25 cellular contexts compared by ENCODE assay signal in genomic region chr1:58908539-58909161, GRCh38.
DNase-seq lines count a peak whose midpoint lies in the region; ATAC-seq and TF ChIP-seq lines count a peak whose summit lies in the region.
"Had no signal": no experiment of that assay in that cellular context is flagged by ENCODE, and none has a peak within 500 bp of the region (broad histone marks: within the 10 kb centered on the region; RNA-seq: fewer than 3 reads in every experiment).

No MANE protein-coding gene starts in this region.

- no peak overlapping the region for H2BK15ac ChIP-seq in H9 (ENCODE audit: low read depth, low read length)

- no peak overlapping the region for H3K4me3 Mint-ChIP-seq in H9
- H3K4me3 Mint-ChIP-seq: CD4-positive, alpha-beta memory T cell; natural killer cell; T-helper 17 cell had no signal

- H4K91ac ChIP-seq in H9 (ENCODE audit: insufficient read length, low read depth, low read length) = no peak overlapping the region

- H3K23ac ChIP-seq in H9 (ENCODE audit: insufficient read length, low read depth, low read length) = no peak overlapping the region

- no peak overlapping the region for H3K4me3 ChIP-seq in AG04449 (ENCODE audit: low read depth, low read length)
- H3K4me3 ChIP-seq in adipocyte (ENCODE audit: low read length) = no peak overlapping the region
- no peak overlapping the region for H3K4me3 ChIP-seq in foreskin fibroblast (ENCODE audit: low read depth in 1 of 2, low read length in 2 of 2)
- H3K4me3 ChIP-seq: SJCRH30, thyroid gland had no signal

- no peak overlapping the region for H2BK20ac ChIP-seq in H9 (ENCODE audit: low read depth, low read length, poor library complexity, severe bottlenecking)

- POLR2A ChIA-PET in AG04449 (lab: Yijun Ruan, JAX) = interaction anchor here (1.0 to 1.4 kb wide), 2 partner anchors 60 to 125 kb away, joined by 4 read pairs; partner anchors contain the start of gene JUN

- no peak for TF ChIP-seq CTCF in AG04449 (IDR thresholded peaks at IDR 0.05; ENCODE audit: insufficient read depth, low read length, missing control alignments)
- no peak for TF ChIP-seq CTCF in foreskin fibroblast (IDR thresholded peaks at IDR 0.05; ENCODE audit: low read depth, low read length)
- TF ChIP-seq CTCF in H9 (conservative IDR thresholded peaks at IDR 0.05) = no peak

- no peaks in the 10 kb centered on the region for H3K36me3 ChIP-seq in adipocyte (ENCODE audit: control insufficient read depth, insufficient read depth, low read length, severe bottlenecking)
- H3K36me3 ChIP-seq: SJCRH30, thyroid gland, WERI-Rb-1 had no signal

- peaks cover 4% of the 10 kb centered on the region for H3K27me3 Mint-ChIP-seq in H9 (ENCODE audit: low read depth)
- H3K27me3 Mint-ChIP-seq: T-helper 17 cell had no signal

- H4K5ac ChIP-seq in H9 (ENCODE audit: insufficient read length, low read depth, low read length) = no peak overlapping the region

- peaks cover 18 to 23% of the 10 kb centered on the region in 2 experiments for H3K4me1 Mint-ChIP-seq in H9

- H3K56ac ChIP-seq in H9 (ENCODE audit: insufficient read length, low read depth, low read length) = no peak overlapping the region

- H3K4ac ChIP-seq in H9 (ENCODE audit: low read depth, low read length) = no peak overlapping the region

- H3K79me1 ChIP-seq in H9 (ENCODE audit: insufficient read depth, low read depth, low read length, poor library complexity, severe bottlenecking) = no peaks in the 10 kb centered on the region

- no peak for ATAC-seq in GM18907 (IDR thresholded peaks at IDR 0.05; ENCODE audit: unreplicated experiment)
- no peak for ATAC-seq in GM18909 (IDR thresholded peaks at IDR 0.05; ENCODE audit: poor library complexity, unreplicated experiment)
- ATAC-seq in GM21526 (IDR thresholded peaks at IDR 0.05; ENCODE audit: low FRiP score, unreplicated experiment) = no peak
- ATAC-seq: HCT116; left cardiac atrium; natural killer cell; stimulated activated naive CD8-positive, alpha-beta T cell treated with anti-CD3 and anti-CD28 coated beads, Interleukin-15, Interleukin-2, amounts not matched to agents 100 U/mL and 50 U/mL, for 24 hours; T-helper 17 cell had no signal

- no peak overlapping the region for H2AFZ ChIP-seq in H9 (ENCODE audit: low read length)

- H3K36me3 Mint-ChIP-seq in H9 (ENCODE audit: insufficient read depth in 1 of 3, low read depth in 3 of 3) = peaks cover 0 to 2% (median 0%) of the 10 kb centered on the region in 3 experiments; a peak in 2 of 7 replicates
- H3K36me3 Mint-ChIP-seq: CD4-positive, alpha-beta memory T cell had no signal

- WGBS in H9 (ENCODE audit: extremely low coverage, insufficient read length, low lambda C conversion rate) = no CpG with 5 or more reads among the region's 2 CpGs

- H3K4me1 ChIP-seq in adipocyte (ENCODE audit: control insufficient read depth, insufficient read depth, low read length) (peaks cover 21% of the 10 kb centered on the region), H9 (ENCODE audit: insufficient read depth, low read length) (no peaks in the 10 kb centered on the region)

- H3K9ac ChIP-seq in adipocyte (ENCODE audit: low read length) (peak overlapping the region; percentile 32), H9 (ENCODE audit: extremely low read depth, insufficient read length, low read length) (no peak overlapping the region)

- H3K9me3 Mint-ChIP-seq in H9 = no peaks in the 10 kb centered on the region
- H3K9me3 Mint-ChIP-seq: natural killer cell had no signal

- no peak overlapping the region for H4K8ac ChIP-seq in H9 (replicated peaks; ENCODE audit: insufficient read length, low read depth, low read length)

- CTCF ChIA-PET in AG04449 (lab: Yijun Ruan, JAX) = no interaction called here

- H3K18ac ChIP-seq in H9 (ENCODE audit: insufficient read length, low read depth, low read length) = no peak overlapping the region

- peaks cover 5% of the 10 kb centered on the region for H3K23me2 ChIP-seq in H9 (ENCODE audit: insufficient read length, low read depth, low read length, poor library complexity, severe bottlenecking)

- H4K20me1 ChIP-seq in H9 (ENCODE audit: control insufficient read depth, insufficient read depth, insufficient read length) = no peaks in the 10 kb centered on the region

- H2BK12ac ChIP-seq in H9 (ENCODE audit: insufficient read length, low read depth, low read length) = no peak overlapping the region

- H3K27ac Mint-ChIP-seq in H9 = no peak overlapping the region
- H3K27ac Mint-ChIP-seq: natural killer cell, progenitor cell of endocrine pancreas, T-helper 17 cell had no signal

- no peak overlapping the region for H3K27ac ChIP-seq in H9 (ENCODE audit: insufficient read length, low read depth, low read length)
- H3K27ac ChIP-seq: SJCRH30, thyroid gland, WERI-Rb-1 had no signal

- H3K9me3 ChIP-seq in adipocyte (ENCODE audit: control insufficient read depth, low read length) = no peaks in the 10 kb centered on the region
- no peaks in the 10 kb centered on the region for H3K9me3 ChIP-seq in H9 (ENCODE audit: control insufficient read depth, low read depth, low read length)
- H3K9me3 ChIP-seq: SJCRH30, thyroid gland had no signal

- H3K14ac ChIP-seq in H9 (ENCODE audit: insufficient read depth, low read length) = no peak overlapping the region

- H3K79me2 ChIP-seq in H9 (ENCODE audit: insufficient read depth, low read length) = no peaks in the 10 kb centered on the region

- H2BK5ac ChIP-seq in H9 (ENCODE audit: insufficient read length, low read length) = no peak overlapping the region

- H2BK120ac ChIP-seq in H9 (ENCODE audit: low read depth, low read length, poor library complexity, severe bottlenecking) = no peak overlapping the region

- DNase-seq in AG04449 (ENCODE audit: low read depth, low spot score) (peak; percentile 49), HCEC 1CT (peak; percentile 49), adipocyte (ENCODE audit: low read depth) (peak; percentile 67), foreskin fibroblast (peak; percentile 64 to 74), H9 (no peak)
- DNase-seq: activated CD4-positive, alpha-beta T cell treated with anti-CD3 and anti-CD28 coated beads, Interleukin-2, amount 50 U/mL, for 48 hours; activated effector memory CD4-positive, alpha-beta T cell treated with anti-CD3 and anti-CD28 coated beads, Interleukin-2, amount 50 U/mL, for 16 hours; CD4-positive, alpha-beta memory T cell; cortex of kidney; DMS153; left cardiac atrium; natural killer cell; NCI-H1694 treated with DMSO at 0.1 percent for 48 hours; SJCRH30; small intestine; stimulated activated CD4-positive, alpha-beta T cell treated with anti-CD3 and anti-CD28 coated beads, Interleukin-2, amount 100 ng/mL, for 48 hours; stimulated activated naive CD8-positive, alpha-beta T cell treated with anti-CD3 and anti-CD28 coated beads, Interleukin-15, Interleukin-2, amounts not matched to agents 100 U/mL and 50 U/mL, for 24 hours; T-helper 17 cell; thyroid gland; WERI-Rb-1 had no signal

- no peak overlapping the region for H3T11ph ChIP-seq in H9 (ENCODE audit: low read length)

- no peak overlapping the region for H3K4me2 ChIP-seq in H9 (ENCODE audit: insufficient read depth, insufficient read length, low read length)

- no peak overlapping the region for H2AK5ac ChIP-seq in H9 (ENCODE audit: insufficient read length, low read length)

- H3K27me3 ChIP-seq in adipocyte (replicated peaks; ENCODE audit: control insufficient read depth, insufficient read depth, low read length) (no peaks in the 10 kb centered on the region), H9 (ENCODE audit: insufficient read depth, low read length) (no peaks in the 10 kb centered on the region)
- H3K27me3 ChIP-seq: SJCRH30, thyroid gland had no signal
